Comparison of ENCODE assay signal across 9 cellular contexts in the genomic region with DNA sequence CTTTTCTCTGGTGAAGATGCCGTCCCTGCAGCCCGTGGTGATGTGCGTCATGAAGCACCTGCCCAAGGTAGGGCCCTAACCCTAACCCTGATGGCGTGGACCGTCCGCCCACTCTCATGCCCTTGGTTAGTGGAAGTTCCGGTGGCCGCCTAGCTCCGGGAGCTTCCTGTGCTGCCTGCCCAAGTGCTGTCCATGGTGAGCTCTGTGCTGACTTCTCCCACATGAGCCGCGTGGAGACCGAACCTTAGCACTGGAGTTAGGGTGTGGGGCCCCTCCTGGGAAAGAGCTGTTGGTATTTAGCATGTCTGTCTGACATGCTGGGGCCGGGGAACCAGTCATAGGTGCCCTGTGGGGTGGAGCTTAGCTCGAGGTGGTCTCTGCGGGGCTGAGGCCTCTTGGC. TPM values are rescaled to one million over a fixed set of nuclear protein-coding genes. Genes with fewer than 3 reads are reported as not detected.
A peak's percentile ranks its signal among the peaks of the same experiment; 100 is the strongest.
DNase-seq lines count a peak whose midpoint lies in the region; ATAC-seq and TF ChIP-seq lines count a peak whose summit lies in the region.
"Had no signal": no experiment of that assay in that cellular context is flagged by ENCODE, and none has a peak within 500 bp of the region (broad histone marks: within the 10 kb centered on the region; RNA-seq: fewer than 3 reads in every experiment).

No MANE protein-coding gene starts in this region.

- peaks cover 19% of the 10 kb centered on the region for H3K4me1 ChIP-seq in cardiac muscle cell (ENCODE audit: low read depth)
- peaks cover 3% of the 10 kb centered on the region for H3K4me1 ChIP-seq in right cardiac atrium (ENCODE audit: control insufficient read depth, insufficient read depth, low read length)
- peaks cover 10 to 20% of the 10 kb centered on the region in 2 donors for H3K4me1 ChIP-seq in ascending aorta
- peaks cover 0 to 12% of the 10 kb centered on the region in 2 donors for H3K4me1 ChIP-seq in lung (ENCODE audit: control insufficient read depth in 2 of 2, insufficient read depth in 2 of 2, low read length in 2 of 2)
- H3K4me1 ChIP-seq in upper lobe of right lung, result peaks cover 16% of the 10 kb centered on the region

- H3K9me3 ChIP-seq in cardiac muscle cell (ENCODE audit: low read depth) (no peaks in the 10 kb centered on the region), right cardiac atrium (ENCODE audit: control insufficient read depth, low read length) (no peaks in the 10 kb centered on the region), ascending aorta (no peaks in the 10 kb centered on the region), lung (ENCODE audit: control insufficient read depth in 2 of 2, insufficient read depth in 1 of 2, low read length in 1 of 2) (no peaks in the 10 kb centered on the region), upper lobe of right lung (no peaks in the 10 kb centered on the region)

- DNase-seq in cardiac muscle cell (ENCODE audit: low read depth in 1 of 2, low spot score in 1 of 2) (no peak), right cardiac atrium (no peak), ascending aorta (ENCODE audit: low spot score in 2 of 2) (no peak), lung (ENCODE audit: low spot score) (no peak), upper lobe of right lung (no peak), SW480 (ENCODE audit: low spot score) (no peak), EL (no peak)
- DNase-seq: SHP77 had no signal

- H3K27ac ChIP-seq in cardiac muscle cell (no peak overlapping the region), right cardiac atrium (ENCODE audit: low read length) (no peak overlapping the region), ascending aorta (no peak overlapping the region), lung (ENCODE audit: low read depth in 1 of 2, low read length in 1 of 2) (no peak overlapping the region), upper lobe of right lung (no peak overlapping the region)

- H3K36me3 ChIP-seq in cardiac muscle cell (peaks cover 7% of the 10 kb centered on the region), ascending aorta (peaks cover 5 to 21% of the 10 kb centered on the region in 2 donors), lung (ENCODE audit: control insufficient read depth in 2 of 2, insufficient read depth in 2 of 2, low read length in 2 of 2) (peaks cover 3 to 14% of the 10 kb centered on the region in 2 donors), upper lobe of right lung (peaks cover 27% of the 10 kb centered on the region)

- peak overlapping the region; percentile 98 for H3K4me3 ChIP-seq in cardiac muscle cell
- no peak overlapping the region for H3K4me3 ChIP-seq in right cardiac atrium (ENCODE audit: low read length)
- peak overlapping the region; percentile 88 to 98 for H3K4me3 ChIP-seq in ascending aorta
- peak overlapping the region; percentile 98 for H3K4me3 ChIP-seq in lung
- peak overlapping the region; percentile 86 for H3K4me3 ChIP-seq in upper lobe of right lung

- ATAC-seq in right cardiac atrium (no peak), lung (ENCODE audit: insufficient read depth, low FRiP score) (no peak), upper lobe of right lung (no peak), GM21528 (IDR thresholded peaks at IDR 0.05; ENCODE audit: low FRiP score, unreplicated experiment) (no peak)

- no peak for TF ChIP-seq CTCF in cardiac muscle cell (IDR thresholded peaks at IDR 0.05; ENCODE audit: low read depth, low read length)
- no peak for TF ChIP-seq CTCF in ascending aorta (IDR thresholded peaks at IDR 0.05)
- no peak for TF ChIP-seq CTCF in lung (IDR thresholded peaks at IDR 0.05; ENCODE audit: control extremely low read depth, extremely low read depth)
- no peak for TF ChIP-seq CTCF in upper lobe of right lung (IDR thresholded peaks at IDR 0.05)

- H3K27me3 ChIP-seq in cardiac muscle cell (no peaks in the 10 kb centered on the region), right cardiac atrium (ENCODE audit: control insufficient read depth, insufficient read depth) (no peaks in the 10 kb centered on the region), ascending aorta (no peaks in the 10 kb centered on the region), lung (ENCODE audit: control insufficient read depth, insufficient read depth) (no peaks in the 10 kb centered on the region), upper lobe of right lung (no peaks in the 10 kb centered on the region)

- intact Hi-C loops in right cardiac atrium (cut with DNase I) (no loop called here), ascending aorta (cut with DNase I) (no loop called here), upper lobe of right lung (cut with DNase I) (no loop called here)

- WGBS in right cardiac atrium, result 81% methylated on average over 15 of the region's 15 CpGs
- 80 to 87% methylated on average over 15 of the region's 15 CpGs for WGBS in lung, 2 donors

RNA-seq across cellular contexts. Expression of a gene that starts 1.2 kb away (rescaled TPM):
- total RNA-seq in cardiac muscle cell (68.6 and 78.2 TPM in 2 replicates), right cardiac atrium (10 to 100 TPM; 34.8 to 38.6 (median 37.1) TPM), ascending aorta (71.7 TPM), lung (10 to 100 TPM; 30.4 to 56.2 TPM), upper lobe of right lung (47.2 TPM)
- polyA plus RNA-seq in cardiac muscle cell (73.3 and 87.6 TPM in 2 replicates), right cardiac atrium (33.8 TPM), lung (10 to 100 TPM; 37.3 to 51.1 TPM)

RNA-seq across cellular contexts. Expression of a gene that starts 5.3 kb away (rescaled TPM):
- total RNA-seq in cardiac muscle cell (0.95 TPM in 1 of 2 replicates, not detected in the other), right cardiac atrium (under 1 TPM in 3 of 4 donors, not detected in 1; 0.31 to 0.46 (median 0.32) TPM), ascending aorta (not detected), lung (not detected), upper lobe of right lung (not detected)
- polyA plus RNA-seq in cardiac muscle cell (3.2 and 3.3 TPM in 2 replicates), right cardiac atrium (0.23 TPM), lung (under 1 TPM in 1 of 2 donors, not detected in 1; 0.18 TPM)

RNA-seq across cellular contexts. Expression of a gene that starts 15.3 kb away (rescaled TPM):
- total RNA-seq in cardiac muscle cell (412 and 540 TPM in 2 replicates), right cardiac atrium (100 to 1,000 TPM; 203 to 461 (median 332) TPM), ascending aorta (403 TPM), lung (100 to 1,000 TPM; 163 to 505 TPM), upper lobe of right lung (191 TPM)
- polyA plus RNA-seq in cardiac muscle cell (745 and 845 TPM in 2 replicates), right cardiac atrium (591 TPM), lung (100 to 1,000 TPM; 326 to 338 TPM)

RNA-seq across cellular contexts. Expression of a gene that starts 21.2 kb away (rescaled TPM):
- total RNA-seq in cardiac muscle cell (36.7 and 51.4 TPM in 2 replicates), right cardiac atrium (10 to 100 TPM; 10.9 to 17.2 (median 13.1) TPM), ascending aorta (38.3 TPM), lung (10 to 100 TPM; 12.1 to 42.5 TPM), upper lobe of right lung (27.4 TPM)
- polyA plus RNA-seq in cardiac muscle cell (18.5 and 24.3 TPM in 2 replicates), right cardiac atrium (6.2 TPM), lung (10 to 100 TPM in 1 of 2 donors, 1 to 10 TPM in 1; 9.6 to 29.2 TPM)

RNA-seq across cellular contexts. Expression of a gene that starts 25.7 kb away (rescaled TPM):
- 0.25 TPM in 1 of 2 replicates, not detected in the other for total RNA-seq in cardiac muscle cell
- polyA plus RNA-seq in cardiac muscle cell, result 0.24 TPM in 1 of 2 replicates, not detected in the other
- not detected for total RNA-seq in right cardiac atrium
- polyA plus RNA-seq in right cardiac atrium, result not detected
- total RNA-seq in ascending aorta, result not detected
- under 1 TPM in 1 of 2 donors, not detected in 1; 0.65 TPM for total RNA-seq in lung
- under 1 TPM; 0.03 to 0.12 TPM for polyA plus RNA-seq in lung
- total RNA-seq in upper lobe of right lung, result 0.23 TPM
